20 cellular contexts compared by ENCODE assay signal in genomic region chr3:178103140-178103539, GRCh38.
DNase-seq lines count a peak whose midpoint lies in the region; TF ChIP-seq lines count a peak whose summit lies in the region.
"Had no signal": no experiment of that assay in that cellular context is flagged by ENCODE, and none has a peak within 500 bp of the region (broad histone marks: within the 10 kb centered on the region; RNA-seq: fewer than 3 reads in every experiment).

No MANE protein-coding gene starts in this region.

- POLR2A ChIA-PET in GM10248 (lab: Yijun Ruan, JAX): no interaction called here

- peaks cover 1% of the 10 kb centered on the region for H3K36me3 Mint-ChIP-seq in osteocyte (ENCODE audit: unreplicated experiment)

- H3K4me3 Mint-ChIP-seq in osteocyte (ENCODE audit: unreplicated experiment): no peak overlapping the region
- H3K4me3 Mint-ChIP-seq: HFFc6 had no signal

- DNase-seq in DMS 273 (lab: John Stamatoyannopoulos, UW; ENCODE audit: unreplicated experiment): peak; percentile 10
- no peak for DNase-seq in DMS 273 treated with DMSO at 0.1 percent for 48 hours (lab: John Stamatoyannopoulos, UW)
- peak; percentile 43 for DNase-seq in NCI-H69 (lab: John Stamatoyannopoulos, UW)
- peak; percentile 81 for DNase-seq in left kidney (ENCODE audit: low read depth, low spot score)
- no peak for DNase-seq in osteocyte (ENCODE audit: extremely low spot score, unreplicated experiment)
- no peak for DNase-seq in cerebellar nuclear complex (lab: John Stamatoyannopoulos, UW)
- DNase-seq in activated CD8-positive, alpha-beta memory T cell treated with anti-CD3 and anti-CD28 coated beads, Interleukin-2, amount 50 U/mL, for 48 hours: no peak
- no peak for DNase-seq in GM10248 (ENCODE audit: extremely low spot score)
- DNase-seq: ACHN, Calu3, GM23248, HFFc6, KBM-7, MG63, NCI-H1105 treated with DMSO at 0.1 percent for 48 hours, NCI-H1694, NCI-H2029 treated with DMSO at 0.1 percent for 48 hours, NCI-H446 treated with DMSO at 0.1 percent for 48 hours, NCI-H526, SIG-M5 had no signal

- H3K4me1 Mint-ChIP-seq in osteocyte (ENCODE audit: unreplicated experiment): peaks cover 16% of the 10 kb centered on the region

- TF ChIP-seq CTCF in osteocyte (IDR thresholded peaks at IDR 0.05) (no peak), GM10248 (IDR thresholded peaks at IDR 0.05; ENCODE audit: control extremely low read depth, extremely low read depth, low read depth, missing control alignments) (no peak)

- no peaks in the 10 kb centered on the region for H3K27me3 Mint-ChIP-seq in osteocyte (ENCODE audit: unreplicated experiment)

- no peaks in the 10 kb centered on the region for H3K9me3 Mint-ChIP-seq in osteocyte (ENCODE audit: unreplicated experiment)
- H3K9me3 Mint-ChIP-seq: HFFc6 had no signal

- H3K27ac Mint-ChIP-seq in osteocyte (ENCODE audit: unreplicated experiment): peak overlapping the region; percentile 11
- H3K27ac Mint-ChIP-seq: HFFc6 had no signal

- CTCF ChIA-PET in GM10248 (lab: Yijun Ruan, JAX): interaction anchor here (1.4 kb wide), 1 partner anchor 14 kb away, joined by 4 read pairs; no protein-coding TSS in a partner anchor

Comparison
In these comparisons a context has a peak if more than half of its experiments do, and no peak if none do; other contexts are left out.
1. DNase-seq: peak in DMS 273 (single experiment), NCI-H69 (single experiment) and left kidney (single experiment); none in DMS 273 treated with DMSO at 0.1 percent for 48 hours (single experiment), osteocyte (single experiment), cerebellar nuclear complex (0 of 2), activated CD8-positive, alpha-beta memory T cell treated with anti-CD3 and anti-CD28 coated beads, Interleukin-2, amount 50 U/mL, for 48 hours (single experiment) and GM10248 (single experiment).